In the genomic region with DNA sequence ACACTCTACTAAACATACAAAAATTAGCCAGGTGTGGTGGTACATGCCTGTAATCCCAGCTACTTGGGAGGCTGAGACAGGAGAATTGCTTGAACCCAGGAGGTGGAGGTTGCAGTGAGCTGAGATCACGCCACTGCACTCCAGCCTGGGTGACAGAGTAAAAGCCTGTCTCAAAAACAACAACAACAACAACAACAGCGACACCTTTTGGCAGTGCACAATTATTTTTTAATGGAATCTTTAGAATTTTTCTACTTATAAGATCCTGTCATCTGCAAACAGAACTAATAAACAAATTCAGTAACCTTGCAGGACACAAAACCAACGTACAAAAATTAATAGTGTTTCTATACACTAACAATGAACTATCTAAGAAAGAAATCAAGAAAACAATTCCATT, we compare ENCODE assay signal across 8 cellular contexts. TPM values are rescaled to one million over a fixed set of nuclear protein-coding genes. Genes with fewer than 3 reads are reported as not detected.
DNase-seq lines count a peak whose midpoint lies in the region; TF ChIP-seq lines count a peak whose summit lies in the region.
"Not testable (repeated sequence)": the region's sequence is repeated elsewhere in the genome, so short reads cannot be mapped to it uniquely, and the experiment has no call there.

No MANE protein-coding gene starts in this region.

- not testable (repeated sequence) for H2AK5ac ChIP-seq in mesendoderm (ENCODE audit: low read length)

- TF ChIP-seq RAD21 in Ishikawa (IDR thresholded peaks at IDR 0.05; ENCODE audit: low read depth): peak; percentile 77

- not testable (repeated sequence) for H3K27me3 Mint-ChIP-seq in glutamatergic neuron (ENCODE audit: unreplicated experiment)

- not testable (repeated sequence) for H3K4me3 ChIP-seq in mammary epithelial cell (replicated peaks in 1 of 3; ENCODE audit: insufficient read depth in 1 of 3, low read depth in 2 of 3, low read length in 3 of 3); mesendoderm (ENCODE audit: low read length)

- H3K4me3 Mint-ChIP-seq in glutamatergic neuron (ENCODE audit: unreplicated experiment): not testable (repeated sequence)

- not testable (repeated sequence) for H3K27me3 ChIP-seq in mammary epithelial cell (ENCODE audit: insufficient read depth, low read length); mesendoderm (ENCODE audit: insufficient read depth, low read length, poor library complexity)

- not testable (repeated sequence) for H3K4ac ChIP-seq in mesendoderm (ENCODE audit: low read depth, low read length)

- TF ChIP-seq CTCF in 22Rv1 (IDR thresholded peaks at IDR 0.05) (peak; percentile 66), GM10266 (IDR thresholded peaks at IDR 0.05; ENCODE audit: control insufficient read depth, insufficient read depth, low read depth, missing control alignments) (peak; percentile 55), mammary epithelial cell (conservative IDR thresholded peaks at IDR 0.05 in 1 of 2, IDR thresholded peaks at IDR 0.05 in 1 of 2; ENCODE audit: extremely low read depth in 1 of 2, insufficient read depth in 1 of 2, low read depth in 1 of 2, low read length in 2 of 2) (peak; percentile 24 to 46), glutamatergic neuron (IDR thresholded peaks at IDR 0.05; ENCODE audit: partially characterized antibody, unreplicated experiment) (peak; percentile 53)

- H4K8ac ChIP-seq in mesendoderm (ENCODE audit: low read depth, low read length): not testable (repeated sequence)

- not testable (repeated sequence) for H3K4me1 Mint-ChIP-seq in glutamatergic neuron (ENCODE audit: low read depth, unreplicated experiment)

- not testable (repeated sequence) for H2BK5ac ChIP-seq in mesendoderm (ENCODE audit: low read length)

- H2BK120ac ChIP-seq in mesendoderm (ENCODE audit: low read depth, low read length): not testable (repeated sequence)

- not testable (repeated sequence) for H3K4me1 ChIP-seq in mammary epithelial cell (ENCODE audit: insufficient read depth, low read length); mesendoderm (ENCODE audit: control insufficient read depth, low read depth, low read length)

- H3K4me2 ChIP-seq in mammary epithelial cell (ENCODE audit: insufficient read depth, low read depth, low read length); mesendoderm (ENCODE audit: low read length): not testable (repeated sequence)

- not testable (repeated sequence) for H3K79me2 ChIP-seq in mammary epithelial cell (ENCODE audit: insufficient read depth, low read length); mesendoderm (ENCODE audit: control insufficient read depth, insufficient read depth, low read length)

- not testable (repeated sequence) for H3K18ac ChIP-seq in mesendoderm (ENCODE audit: low read length)

- not testable (repeated sequence) for H2AFZ ChIP-seq in mammary epithelial cell (ENCODE audit: low read depth, low read length)

- H3K36me3 ChIP-seq in mammary epithelial cell (ENCODE audit: insufficient read depth, low read length); mesendoderm (ENCODE audit: control insufficient read depth, insufficient read depth, low read length): not testable (repeated sequence)

- not testable (repeated sequence) for H3K27ac ChIP-seq in 22Rv1; mammary epithelial cell (ENCODE audit: insufficient read depth, low read depth, low read length); mesendoderm (ENCODE audit: low read depth, low read length)

- not testable (repeated sequence) for H3K9ac ChIP-seq in mammary epithelial cell (ENCODE audit: insufficient read depth, low read length); mesendoderm (ENCODE audit: low read length)

- 17% methylated on average over 3 of the region's 3 CpGs for WGBS in mammary epithelial cell (ENCODE audit: low coverage, missing lambda C conversion rate)
- WGBS in mesendoderm (ENCODE audit: extremely low coverage, insufficient coverage, low lambda C conversion rate): no CpG with 5 or more reads among the region's 3 CpGs

- in situ Hi-C loops in SK-MEL-5 (cut with HindIII; ENCODE audit: low pct_unique_long_range_greater_than_20kb, low sequenced_read_pairs): not testable (repeated sequence)
- in situ Hi-C loops in mammary epithelial cell (cut with MboI; ENCODE audit: low sequenced_read_pairs in 2 of 2): loop anchor here (25.0 kb wide), 1 partner anchor 796 kb away; no protein-coding TSS in a partner anchor

- not testable (repeated sequence) for TF ChIP-seq EP300 in Ishikawa (IDR thresholded peaks at IDR 0.05; ENCODE audit: borderline replicate concordance)

- CTCF ChIA-PET in mammary epithelial cell (lab: Charles Lee; ENCODE audit: low non-redundant PET): not testable (repeated sequence)

- not testable (repeated sequence) for H3K36me3 Mint-ChIP-seq in glutamatergic neuron (ENCODE audit: unreplicated experiment)

- not testable (repeated sequence) for H4K5ac ChIP-seq in mesendoderm (ENCODE audit: low read length)

- not testable (repeated sequence) for H4K20me1 ChIP-seq in mammary epithelial cell (ENCODE audit: insufficient read depth, low read length)

- H2BK15ac ChIP-seq in mesendoderm (replicated peaks; ENCODE audit: low read depth): not testable (repeated sequence)

- H3K23ac ChIP-seq in mesendoderm (ENCODE audit: low read length): not testable (repeated sequence)

- H3K9me3 ChIP-seq in mammary epithelial cell (replicated peaks; ENCODE audit: insufficient read depth, low read length): not testable (repeated sequence)

- intact Hi-C loops in mammary epithelial cell (cut with micrococcal nuclease): loop anchor here (1.0 to 5.0 kb wide), 2 partner anchors 106 to 801 kb away; no protein-coding TSS in a partner anchor

- not testable (repeated sequence) for BruUV-seq in mammary epithelial cell (replicated peaks; lab: Mats Ljungman, UMichigan)

- dilution Hi-C loops in mammary epithelial cell (cut with HindIII; ENCODE audit: low sequenced_read_pairs): not testable (repeated sequence)

- H3K27ac Mint-ChIP-seq in glutamatergic neuron (ENCODE audit: unreplicated experiment): not testable (repeated sequence)

- H3K9me3 Mint-ChIP-seq in glutamatergic neuron (ENCODE audit: unreplicated experiment): not testable (repeated sequence)

- not testable (repeated sequence) for H3K79me1 ChIP-seq in mesendoderm (ENCODE audit: low read length)

- not testable (repeated sequence) for H3K56ac ChIP-seq in mesendoderm (ENCODE audit: low read length)

- DNase-seq in GM10266 (ENCODE audit: extremely low spot score); glutamatergic neuron: not testable (repeated sequence)
- peak; percentile 23 for DNase-seq in NCI-H345 (lab: John Stamatoyannopoulos, UW)
- DNase-seq in SK-MEL-5 (ENCODE audit: low read depth, low spot score): peak; percentile 54
- DNase-seq in mammary epithelial cell: peak; percentile 9
- DNase-seq in mesendoderm: peak; percentile 55

RNA-seq across cellular contexts. Expression of a gene that starts 10.6 kb away (rescaled TPM):
- not detected in 2 replicates for total RNA-seq in SK-MEL-5 (2014; rRNA removed; shearing (Covaris generic))
- not detected in 2 replicates for polyA plus RNA-seq in SK-MEL-5 (2015; cell fraction: cytosol; rRNA removed)
- polyA plus RNA-seq in SK-MEL-5 (2015; cell fraction: nucleus; rRNA removed): not detected in 2 replicates
- under 1 TPM; 0.33 to 0.35 TPM for total RNA-seq in mammary epithelial cell
- polyA plus RNA-seq in mammary epithelial cell: 0.69 TPM
- not detected for polyA minus RNA-seq in mammary epithelial cell
- not detected for total RNA-seq in glutamatergic neuron (ENCODE audit: unreplicated experiment)
- 0.03 TPM for polyA plus RNA-seq in mesendoderm (2013, experiment 1 of 2)
- 0.10 TPM for polyA plus RNA-seq in mesendoderm (2013, experiment 2 of 2)

RNA-seq across cellular contexts. Expression of a gene that starts 33.5 kb away (rescaled TPM):
- 31.9 and 34.7 TPM in 2 replicates for total RNA-seq in SK-MEL-5 (2014; rRNA removed; shearing (Covaris generic))
- polyA plus RNA-seq in SK-MEL-5 (2015; cell fraction: cytosol; rRNA removed): 25.4 and 28.8 TPM in 2 replicates
- 43.8 and 65.1 TPM in 2 replicates for polyA plus RNA-seq in SK-MEL-5 (2015; cell fraction: nucleus; rRNA removed)
- total RNA-seq in mammary epithelial cell (10 to 100 TPM; 28.3 to 78.3 TPM), glutamatergic neuron (ENCODE audit: unreplicated experiment) (30.1 TPM)
- 32.2 TPM for polyA plus RNA-seq in mammary epithelial cell
- polyA minus RNA-seq in mammary epithelial cell: 15.7 TPM
- 44.9 TPM for polyA plus RNA-seq in mesendoderm (2013, experiment 1 of 2)
- 43.9 TPM for polyA plus RNA-seq in mesendoderm (2013, experiment 2 of 2)

RNA-seq across cellular contexts. Expression of a gene that starts 55.7 kb away (rescaled TPM):
- 0.34 and 0.48 TPM in 2 replicates for total RNA-seq in SK-MEL-5 (2014; rRNA removed; shearing (Covaris generic))
- 0.74 and 1.5 TPM in 2 replicates for polyA plus RNA-seq in SK-MEL-5 (2015; cell fraction: cytosol; rRNA removed)
- polyA plus RNA-seq in SK-MEL-5 (2015; cell fraction: nucleus; rRNA removed): 0.79 and 0.95 TPM in 2 replicates
- 1 to 10 TPM; 1.1 to 1.5 TPM for total RNA-seq in mammary epithelial cell
- 0.39 TPM for polyA plus RNA-seq in mammary epithelial cell
- not detected for polyA minus RNA-seq in mammary epithelial cell
- 0.91 TPM for total RNA-seq in glutamatergic neuron (ENCODE audit: unreplicated experiment)
- 2.5 TPM for polyA plus RNA-seq in mesendoderm (2013, experiment 1 of 2)
- polyA plus RNA-seq in mesendoderm (2013, experiment 2 of 2): 2.6 TPM
